ENCODE assay signal across 19 cellular contexts in genomic region chr4:39023059-39023458, GRCh38. TPM values are rescaled to one million over a fixed set of nuclear protein-coding genes. Genes with fewer than 3 reads are reported as not detected.
DNase-seq lines count a peak whose midpoint lies in the region; ATAC-seq, FAIRE-seq and TF ChIP-seq lines count a peak whose summit lies in the region.
"Had no signal": no experiment of that assay in that cellular context is flagged by ENCODE, and none has a peak within 500 bp of the region (broad histone marks: within the 10 kb centered on the region; RNA-seq: fewer than 3 reads in every experiment).

No MANE protein-coding gene starts in this region.

- H2AFZ ChIP-seq in HepG2 (ENCODE audit: low read length) (no peak overlapping the region), astrocyte (ENCODE audit: low read depth, low read length) (no peak overlapping the region), mesenchymal stem cell (ENCODE audit: low read depth, low read length) (no peak overlapping the region)

- no peak for TF ChIP-seq EP300 in HepG2 (IDR thresholded peaks at IDR 0.05; ENCODE audit: low read depth in 2 of 2, low read length in 2 of 2)
- no peak for TF ChIP-seq EP300 in HepG2 (CRISPR knock-in tag; IDR thresholded peaks at IDR 0.05; ENCODE audit: borderline replicate concordance)

- H4K8ac ChIP-seq in mesenchymal stem cell (ENCODE audit: low read length), result no peak overlapping the region

- BruUV-seq in HepG2 (replicated peaks; lab: Mats Ljungman, UMichigan), result no TSS peak

- H2BK5ac ChIP-seq in mesenchymal stem cell (ENCODE audit: low read depth, low read length, poor library complexity, severe bottlenecking), result no peak overlapping the region

- peaks cover 4% of the 10 kb centered on the region for H3K79me1 ChIP-seq in mesenchymal stem cell (replicated peaks; ENCODE audit: low read length, poor library complexity, severe bottlenecking)

- no peak for ATAC-seq in HepG2
- ATAC-seq in right lobe of liver, result no peak
- ATAC-seq in GM19455 (IDR thresholded peaks at IDR 0.05; ENCODE audit: unreplicated experiment), result no peak
- ATAC-seq: A549, K562 had no signal

- H3K4me1 ChIP-seq in HepG2 (ENCODE audit: insufficient read depth, low read length) (peaks cover 8% of the 10 kb centered on the region), right lobe of liver (no peaks in the 10 kb centered on the region), astrocyte (ENCODE audit: insufficient read depth, low read length) (peaks cover 7% of the 10 kb centered on the region), mesenchymal stem cell (ENCODE audit: control insufficient read depth, insufficient read depth, low read depth, low read length) (no peaks in the 10 kb centered on the region)

- no peak for TF ChIP-seq POLR2A in HepG2 (IDR thresholded peaks at IDR 0.05; ENCODE audit: insufficient read depth in 1 of 2, low read depth in 2 of 2, low read length in 2 of 2)
- TF ChIP-seq POLR2A in right lobe of liver (IDR thresholded peaks at IDR 0.05), result no peak

- H2BK12ac ChIP-seq in mesenchymal stem cell (ENCODE audit: low read length in 2 of 2), result no peak overlapping the region

- H3K23ac ChIP-seq in mesenchymal stem cell (ENCODE audit: low read length in 2 of 2), result no peak overlapping the region

- peak overlapping the region; percentile 9 for H3K4me3 Mint-ChIP-seq in astrocyte (ENCODE audit: unreplicated experiment)
- no peak overlapping the region for H3K4me3 Mint-ChIP-seq in activated naive CD8-positive, alpha-beta T cell treated with anti-CD3 and anti-CD28 coated beads for 36 hours
- H3K4me3 Mint-ChIP-seq: CD14-positive monocyte; CD4-positive, alpha-beta memory T cell; H9 had no signal

- TF ChIP-seq CTCF in HepG2 (CRISPR knock-in tag; IDR thresholded peaks at IDR 0.05), result no peak
- no peak for TF ChIP-seq CTCF in right lobe of liver (IDR thresholded peaks at IDR 0.05)
- no peak for TF ChIP-seq CTCF in astrocyte (IDR thresholded peaks at IDR 0.05; ENCODE audit: insufficient read depth, low read depth, low read length)

- H3K18ac ChIP-seq in mesenchymal stem cell (ENCODE audit: low read depth in 1 of 2, low read length in 2 of 2), result no peak overlapping the region

- H4K20me1 ChIP-seq in HepG2 (ENCODE audit: insufficient read depth, low read length) (no peaks in the 10 kb centered on the region), astrocyte (ENCODE audit: insufficient read depth, low read length) (no peaks in the 10 kb centered on the region)
- H4K20me1 ChIP-seq: BLaER1 had no signal

- no peak overlapping the region for H2BK15ac ChIP-seq in mesenchymal stem cell (ENCODE audit: low read depth, poor library complexity, severe bottlenecking)

- no peaks in the 10 kb centered on the region for H3K79me2 ChIP-seq in HepG2 (ENCODE audit: insufficient read depth, low read length)
- H3K79me2 ChIP-seq in astrocyte (ENCODE audit: insufficient read depth, low read length), result no peaks in the 10 kb centered on the region

- no peak overlapping the region for H3K27ac Mint-ChIP-seq in astrocyte (ENCODE audit: unreplicated experiment)
- no peak overlapping the region for H3K27ac Mint-ChIP-seq in activated naive CD8-positive, alpha-beta T cell treated with anti-CD3 and anti-CD28 coated beads for 36 hours
- H3K27ac Mint-ChIP-seq: CD14-positive monocyte, H9 had no signal

- no peak overlapping the region for H2AK5ac ChIP-seq in mesenchymal stem cell (ENCODE audit: low read length, severe bottlenecking)

- FAIRE-seq in HepG2 (lab: Jason Lieb, UNC), result no peak
- FAIRE-seq in astrocyte (lab: Jason Lieb, UNC), result no peak
- FAIRE-seq: A549, H1, K562 had no signal

- H3K9me3 Mint-ChIP-seq in astrocyte (ENCODE audit: unreplicated experiment), result no peaks in the 10 kb centered on the region
- peaks cover 22% of the 10 kb centered on the region for H3K9me3 Mint-ChIP-seq in activated naive CD8-positive, alpha-beta T cell treated with anti-CD3 and anti-CD28 coated beads for 36 hours

- H3K4me3 ChIP-seq in HepG2 (replicated peaks in 1 of 3; ENCODE audit: insufficient read depth in 1 of 3, low read depth in 2 of 3, low read length in 3 of 3) (no peak overlapping the region), right lobe of liver (no peak overlapping the region), astrocyte (ENCODE audit: insufficient read depth, low read depth, low read length) (no peak overlapping the region), mesenchymal stem cell (ENCODE audit: insufficient read depth in 1 of 2, low read depth in 1 of 2, low read length in 2 of 2) (no peak overlapping the region)
- H3K4me3 ChIP-seq: A549, BLaER1, K562 had no signal

- intact Hi-C loops in HepG2 (cut with micrococcal nuclease; ENCODE audit: unreplicated experiment), result no loop called here
- intact Hi-C loops in right lobe of liver (cut with DNase I), result no loop called here

- no peak overlapping the region for H2BK120ac ChIP-seq in mesenchymal stem cell (ENCODE audit: low read depth, low read length)

- H3K36me3 Mint-ChIP-seq in astrocyte (ENCODE audit: low read depth, unreplicated experiment), result no peaks in the 10 kb centered on the region
- peaks cover 33% of the 10 kb centered on the region for H3K36me3 Mint-ChIP-seq in activated naive CD8-positive, alpha-beta T cell treated with anti-CD3 and anti-CD28 coated beads for 36 hours

- no peak overlapping the region for H4K91ac ChIP-seq in mesenchymal stem cell (ENCODE audit: low read length)

- CTCF ChIA-PET in HepG2 (lab: Yijun Ruan, JAX; ENCODE audit: low intra/inter-chr PET ratio, low total read pairs), result no interaction called here

- no peaks in the 10 kb centered on the region for H3K9me3 ChIP-seq in HepG2 (ENCODE audit: low read length)
- no peaks in the 10 kb centered on the region for H3K9me3 ChIP-seq in right lobe of liver
- H3K9me3 ChIP-seq in astrocyte (ENCODE audit: insufficient read depth, low read depth, low read length), result no peaks in the 10 kb centered on the region
- no peaks in the 10 kb centered on the region for H3K9me3 ChIP-seq in mesenchymal stem cell (ENCODE audit: control insufficient read depth, low read length)
- H3K9me3 ChIP-seq: A549 had no signal

- H3K27me3 Mint-ChIP-seq in astrocyte (ENCODE audit: low read depth, unreplicated experiment), result no peaks in the 10 kb centered on the region
- H3K27me3 Mint-ChIP-seq in activated naive CD8-positive, alpha-beta T cell treated with anti-CD3 and anti-CD28 coated beads for 36 hours, result no peaks in the 10 kb centered on the region
- H3K27me3 Mint-ChIP-seq: CD4-positive, alpha-beta memory T cell had no signal

- WGBS in HepG2 (ENCODE audit: low lambda C conversion rate), result 68% methylated on average over 1 of the region's 1 CpG
- 75% methylated on average over 1 of the region's 1 CpG for WGBS in right lobe of liver (ENCODE audit: insufficient coverage, low coverage, low lambda C conversion rate, missing lambda C conversion rate)
- no CpG with 5 or more reads among the region's 1 CpG for WGBS in mesenchymal stem cell

- H3K27ac ChIP-seq in HepG2 (ENCODE audit: extremely low read length, insufficient read depth, low read length) (no peak overlapping the region), right lobe of liver (no peak overlapping the region), astrocyte (ENCODE audit: low read depth, low read length) (no peak overlapping the region), mesenchymal stem cell (ENCODE audit: low read length, poor library complexity, severe bottlenecking) (no peak overlapping the region)
- H3K27ac ChIP-seq: 22Rv1, BLaER1 had no signal

- in situ Hi-C loops in HepG2 (cut with HindIII; ENCODE audit: extremely low pct_ligation_motif_present, low pct_unique_long_range_greater_than_20kb), result no loop called here

- H3K27me3 ChIP-seq in HepG2 (ENCODE audit: control insufficient read depth in 1 of 2, insufficient read depth in 2 of 2, low read length in 2 of 2) (no peaks in the 10 kb centered on the region), right lobe of liver (no peaks in the 10 kb centered on the region), astrocyte (ENCODE audit: insufficient read depth, low read length) (no peaks in the 10 kb centered on the region), mesenchymal stem cell (ENCODE audit: control insufficient read depth in 1 of 2, insufficient read depth in 1 of 2, low read length in 2 of 2) (no peaks in the 10 kb centered on the region)
- H3K27me3 ChIP-seq: BLaER1 had no signal

- H3K9ac ChIP-seq in HepG2 (ENCODE audit: insufficient read depth, low read depth, low read length) (no peak overlapping the region), astrocyte (ENCODE audit: low read length) (no peak overlapping the region), mesenchymal stem cell (ENCODE audit: low read length) (no peak overlapping the region)
- H3K9ac ChIP-seq: BLaER1 had no signal

- TF ChIP-seq RAD21 in HepG2 (CRISPR knock-in tag; IDR thresholded peaks at IDR 0.05), result no peak

- no peak overlapping the region for H3K4ac ChIP-seq in mesenchymal stem cell (ENCODE audit: low read depth in 1 of 2, low read length in 2 of 2)

- H3K4me2 ChIP-seq in HepG2 (ENCODE audit: low read depth, low read length), result no peak overlapping the region
- H3K4me2 ChIP-seq in astrocyte (ENCODE audit: low read length), result no peak overlapping the region
- H3K4me2 ChIP-seq in mesenchymal stem cell (ENCODE audit: low read length, poor library complexity, severe bottlenecking), result no peak overlapping the region
- H3K4me2 ChIP-seq: A549, BLaER1 had no signal

- H3K36me3 ChIP-seq in HepG2 (replicated peaks in 1 of 2; ENCODE audit: control insufficient read depth in 1 of 2, insufficient read depth in 2 of 2, low read length in 2 of 2) (no peaks in the 10 kb centered on the region), right lobe of liver (no peaks in the 10 kb centered on the region), astrocyte (ENCODE audit: insufficient read depth, low read length) (no peaks in the 10 kb centered on the region), mesenchymal stem cell (ENCODE audit: control insufficient read depth in 1 of 2, insufficient read depth in 2 of 2, low read depth in 1 of 2, low read length in 2 of 2) (no peaks in the 10 kb centered on the region)
- H3K36me3 ChIP-seq: BLaER1 had no signal

- H3K4me1 Mint-ChIP-seq in astrocyte (ENCODE audit: low read depth, unreplicated experiment), result peaks cover 6% of the 10 kb centered on the region
- peaks cover 8% of the 10 kb centered on the region for H3K4me1 Mint-ChIP-seq in activated naive CD8-positive, alpha-beta T cell treated with anti-CD3 and anti-CD28 coated beads for 36 hours
- H3K4me1 Mint-ChIP-seq: H9 had no signal

- DNase-seq in HepG2 (ENCODE audit: low spot score) (no peak), right lobe of liver (no peak), astrocyte (ENCODE audit: low read depth) (no peak), mesenchymal stem cell (peak; percentile 36), LoVo (ENCODE audit: low spot score) (no peak)
- DNase-seq in activated naive CD8-positive, alpha-beta T cell treated with anti-CD3 and anti-CD28 coated beads for 36 hours, result no peak
- DNase-seq: AML-193; CD4-positive, alpha-beta memory T cell; DMS153; DMS79 treated with DMSO at 0.1 percent for 48 hours; GF-D8; H9 had no signal

- no peak overlapping the region for H3K14ac ChIP-seq in mesenchymal stem cell (ENCODE audit: low read length in 2 of 2)

- POLR2A ChIA-PET in HepG2 (lab: Yijun Ruan, JAX), result no interaction called here

RNA-seq across cellular contexts. Expression of gene TMEM156, which starts 9.2 kb away (rescaled TPM):
- not detected in 2 replicates for total RNA-seq in HepG2 (2016; rRNA removed; fragmentation: Illumina TruSeq; extraction: Trizol)
- total RNA-seq in HepG2 (2016; cell fraction: cytosol; rRNA removed; fragmentation: Illumina TruSeq; extraction: Trizol; ENCODE audit: low read depth), result not detected in 2 replicates
- total RNA-seq in HepG2 (2016; cell fraction: insoluble cytoplasmic fraction; rRNA removed; fragmentation: Illumina TruSeq; extraction: Trizol), result not detected in 2 replicates
- not detected in 2 replicates for total RNA-seq in HepG2 (2016; cell fraction: membrane; rRNA removed; fragmentation: Illumina TruSeq; extraction: Trizol)
- not detected in 2 replicates for total RNA-seq in HepG2 (2016; cell fraction: nucleus; rRNA removed; fragmentation: Illumina TruSeq; extraction: Trizol)
- polyA plus RNA-seq in HepG2 (2011; rRNA removed), result 1.2 and 1.6 TPM in 2 replicates
- 0.63 and 0.91 TPM in 2 replicates for polyA plus RNA-seq in HepG2 (2011; cell fraction: cytosol; rRNA removed)
- 0.13 and 0.31 TPM in 2 replicates for polyA plus RNA-seq in HepG2 (2011; cell fraction: nucleus; rRNA removed)
- polyA plus RNA-seq in HepG2 (2012), result 0.13 and 1.2 TPM in 2 replicates
- 0.10 TPM in 1 of 2 replicates, not detected in the other for polyA plus RNA-seq in HepG2 (2016; cell fraction: cytosol; fragmentation: Illumina TruSeq; extraction: Trizol; ENCODE audit: low read depth)
- polyA plus RNA-seq in HepG2 (2016; cell fraction: insoluble cytoplasmic fraction; fragmentation: Illumina TruSeq; extraction: Trizol; ENCODE audit: low read depth), result not detected in 2 replicates
- 0.13 TPM in 1 of 2 replicates, not detected in the other for polyA plus RNA-seq in HepG2 (2016; cell fraction: membrane; fragmentation: Illumina TruSeq; extraction: Trizol; ENCODE audit: low read depth)
- not detected in 2 replicates for polyA plus RNA-seq in HepG2 (2016; cell fraction: nucleus; fragmentation: Illumina TruSeq; extraction: Trizol; ENCODE audit: insufficient read depth, low read depth)
- 0.50 and 1.8 TPM in 2 replicates for polyA minus RNA-seq in HepG2 (2011; rRNA and poly(A)+ RNA removed; ENCODE audit: low replicate concordance)
- polyA minus RNA-seq in HepG2 (2011; cell fraction: cytosol; rRNA and poly(A)+ RNA removed), result 0.49 and 0.62 TPM in 2 replicates
- 1.2 TPM in 2 replicates for polyA minus RNA-seq in HepG2 (2011; cell fraction: nucleus; rRNA and poly(A)+ RNA removed)
- total RNA-seq in right lobe of liver, result 1 to 10 TPM in 4 of 6 experiments, under 1 TPM in 1, not detected in 1; 0.29 to 2.8 (median 1.2) TPM
- total RNA-seq in astrocyte, result 0.59 and 1.1 TPM in 2 replicates
- polyA plus RNA-seq in mesenchymal stem cell (2013, experiment 1 of 2), result 7.1 TPM
- polyA plus RNA-seq in mesenchymal stem cell (2013, experiment 2 of 2), result 7.5 TPM
- total RNA-seq in activated naive CD8-positive, alpha-beta T cell treated with anti-CD3 and anti-CD28 coated beads for 36 hours, result 10 to 100 TPM; 11.3 to 11.7 TPM
- total RNA-seq: H1, H9 had no signal
- polyA plus RNA-seq: H1 had no signal

RNA-seq across cellular contexts. Expression of gene KLHL5, which starts 39.0 kb away (rescaled TPM):
- total RNA-seq in HepG2 (2016; rRNA removed; fragmentation: Illumina TruSeq; extraction: Trizol), result 36.2 and 45.3 TPM in 2 replicates
- total RNA-seq in HepG2 (2016; cell fraction: cytosol; rRNA removed; fragmentation: Illumina TruSeq; extraction: Trizol; ENCODE audit: low read depth), result 32.0 and 35.3 TPM in 2 replicates
- total RNA-seq in HepG2 (2016; cell fraction: insoluble cytoplasmic fraction; rRNA removed; fragmentation: Illumina TruSeq; extraction: Trizol), result 36.6 and 44.0 TPM in 2 replicates
- 75.4 and 86.1 TPM in 2 replicates for total RNA-seq in HepG2 (2016; cell fraction: membrane; rRNA removed; fragmentation: Illumina TruSeq; extraction: Trizol)
- 26.6 and 27.0 TPM in 2 replicates for total RNA-seq in HepG2 (2016; cell fraction: nucleus; rRNA removed; fragmentation: Illumina TruSeq; extraction: Trizol)
- 32.6 and 38.7 TPM in 2 replicates for polyA plus RNA-seq in HepG2 (2011; rRNA removed)
- 29.8 and 43.7 TPM in 2 replicates for polyA plus RNA-seq in HepG2 (2011; cell fraction: cytosol; rRNA removed)
- 14.9 and 17.0 TPM in 2 replicates for polyA plus RNA-seq in HepG2 (2011; cell fraction: nucleus; rRNA removed)
- polyA plus RNA-seq in HepG2 (2012), result 33.7 and 34.6 TPM in 2 replicates
- polyA plus RNA-seq in HepG2 (2016; cell fraction: cytosol; fragmentation: Illumina TruSeq; extraction: Trizol; ENCODE audit: low read depth), result 31.2 and 34.0 TPM in 2 replicates
- 39.8 and 40.2 TPM in 2 replicates for polyA plus RNA-seq in HepG2 (2016; cell fraction: insoluble cytoplasmic fraction; fragmentation: Illumina TruSeq; extraction: Trizol; ENCODE audit: low read depth)
- 51.9 and 59.4 TPM in 2 replicates for polyA plus RNA-seq in HepG2 (2016; cell fraction: membrane; fragmentation: Illumina TruSeq; extraction: Trizol; ENCODE audit: low read depth)
- polyA plus RNA-seq in HepG2 (2016; cell fraction: nucleus; fragmentation: Illumina TruSeq; extraction: Trizol; ENCODE audit: insufficient read depth, low read depth), result 22.2 and 22.8 TPM in 2 replicates
- polyA minus RNA-seq in HepG2 (2011; rRNA and poly(A)+ RNA removed; ENCODE audit: low replicate concordance), result 25.9 and 37.5 TPM in 2 replicates
- polyA minus RNA-seq in HepG2 (2011; cell fraction: cytosol; rRNA and poly(A)+ RNA removed), result 31.0 and 34.7 TPM in 2 replicates
- 48.0 and 50.0 TPM in 2 replicates for polyA minus RNA-seq in HepG2 (2011; cell fraction: nucleus; rRNA and poly(A)+ RNA removed)
- 10 to 100 TPM; 25.5 to 88.0 (median 42.2) TPM for total RNA-seq in right lobe of liver
- total RNA-seq in astrocyte, result 67.5 and 70.8 TPM in 2 replicates
- 74.2 TPM for polyA plus RNA-seq in mesenchymal stem cell (2013, experiment 1 of 2)
- polyA plus RNA-seq in mesenchymal stem cell (2013, experiment 2 of 2), result 75.9 TPM
- 1 to 10 TPM; 8.3 to 9.3 TPM for total RNA-seq in activated naive CD8-positive, alpha-beta T cell treated with anti-CD3 and anti-CD28 coated beads for 36 hours
